ENCODE assay signal across 8 cellular contexts in the genomic region with DNA sequence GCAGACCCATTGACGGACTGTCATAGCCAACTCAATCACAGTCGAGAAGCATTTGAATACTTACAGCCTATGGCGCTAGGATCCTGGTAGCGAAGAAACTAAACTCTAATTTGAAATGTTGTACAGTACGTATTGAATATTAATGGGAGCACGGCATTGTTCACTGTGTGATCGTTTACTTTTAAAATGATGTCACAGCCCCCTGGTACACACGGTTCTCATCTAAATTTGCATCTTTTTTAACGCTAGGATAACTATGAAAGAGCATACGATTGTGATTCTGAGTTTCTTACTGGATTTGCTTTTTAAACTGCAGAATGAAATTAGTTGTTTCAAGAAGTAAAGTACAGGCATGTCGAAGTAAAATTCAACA. TPM values are rescaled to one million over a fixed set of nuclear protein-coding genes. Genes with fewer than 3 reads are reported as not detected.
DNase-seq lines count a peak whose midpoint lies in the region; ATAC-seq, FAIRE-seq and TF ChIP-seq lines count a peak whose summit lies in the region.

No MANE protein-coding gene starts in this region.

- H3K9me3 ChIP-seq in heart left ventricle (no peaks in the 10 kb centered on the region), Peyer's patch (no peaks in the 10 kb centered on the region), small intestine (ENCODE audit: control insufficient read depth, low read depth) (no peaks in the 10 kb centered on the region)

- 90 to 97% (median 94%) methylated on average over 11 of the region's 11 CpGs for WGBS in heart left ventricle, 4 donors
- 20 to 72% (median 41%) methylated on average over 11 of the region's 11 CpGs for WGBS in small intestine, 3 donors

- no peak for DNase-seq in heart left ventricle
- DNase-seq in left ventricle myocardium superior = no peak
- no peak for DNase-seq in Peyer's patch
- DNase-seq in fibroblast of the aortic adventitia (ENCODE audit: low read depth) = no peak
- DNase-seq in small intestine = no peak
- no peak for DNase-seq in SW480 (ENCODE audit: low spot score)
- DNase-seq in NCI-H146 (lab: John Stamatoyannopoulos, UW) = no peak

- H3K27ac ChIP-seq in heart left ventricle = peak overlapping the region; percentile 90 to 100 (median 97)
- peak overlapping the region; percentile 91 to 98 (median 95) for H3K27ac ChIP-seq in Peyer's patch
- peak overlapping the region; percentile 97 to 100 for H3K27ac ChIP-seq in small intestine (ENCODE audit: low read depth in 1 of 2, low read length in 1 of 2)

- intact Hi-C loops in heart left ventricle (cut with DNase I) = loop anchor here in 5 of 10 donors (2.0 to 10.0 kb wide), 5 partner anchors 65 to 145 kb away; a partner anchor contains a TSS
- intact Hi-C loops in left ventricle myocardium superior (cut with micrococcal nuclease) = no loop called here

- H3K27me3 ChIP-seq in heart left ventricle (no peaks in the 10 kb centered on the region), Peyer's patch (no peaks in the 10 kb centered on the region), small intestine (ENCODE audit: control insufficient read depth in 2 of 2, insufficient read depth in 2 of 2, low read length in 2 of 2) (no peaks in the 10 kb centered on the region)

- TF ChIP-seq POLR2A in heart left ventricle (IDR thresholded peaks at IDR 0.05) = no peak
- no peak for TF ChIP-seq POLR2A in Peyer's patch (IDR thresholded peaks at IDR 0.05)

- H3K4me3 ChIP-seq in heart left ventricle = peak overlapping the region; percentile 36 to 91 (median 79)
- H3K4me3 ChIP-seq in Peyer's patch = peak overlapping the region; percentile 75 to 90 (median 80)
- H3K4me3 ChIP-seq in fibroblast of the aortic adventitia (ENCODE audit: low read depth, low read length) = peak overlapping the region; percentile 86
- peak overlapping the region in 1 of 2 donors; percentile 63 for H3K4me3 ChIP-seq in small intestine (ENCODE audit: low read depth in 1 of 2, low read length in 2 of 2)

- TF ChIP-seq CTCF in heart left ventricle (IDR thresholded peaks at IDR 0.05) = no peak
- TF ChIP-seq CTCF in Peyer's patch (IDR thresholded peaks at IDR 0.05) = no peak
- no peak for TF ChIP-seq CTCF in fibroblast of the aortic adventitia (IDR thresholded peaks at IDR 0.05; ENCODE audit: insufficient read depth, low read length)

- no peaks in the 10 kb centered on the region for H3K36me3 ChIP-seq in heart left ventricle
- H3K36me3 ChIP-seq in Peyer's patch = no peaks in the 10 kb centered on the region
- no peaks in the 10 kb centered on the region for H3K36me3 ChIP-seq in small intestine (ENCODE audit: control insufficient read depth in 2 of 2, insufficient read depth in 2 of 2, low read length in 2 of 2)

- ATAC-seq in heart left ventricle (no peak), left ventricle myocardium superior (no peak), HG03457 (IDR thresholded peaks at IDR 0.05; ENCODE audit: unreplicated experiment) (no peak)

- no peak for FAIRE-seq in small intestine (lab: Jason Lieb, UNC)

- H3K4me1 ChIP-seq in heart left ventricle = peaks cover 0 to 24% (median 18%) of the 10 kb centered on the region in 12 donors
- H3K4me1 ChIP-seq in Peyer's patch = peaks cover 0 to 3% (median 0%) of the 10 kb centered on the region in 4 donors
- no peaks in the 10 kb centered on the region for H3K4me1 ChIP-seq in small intestine (ENCODE audit: control insufficient read depth in 2 of 2, insufficient read depth in 1 of 2, low read depth in 1 of 2, low read length in 1 of 2)

RNA-seq across cellular contexts. Expression of a gene that starts 0.9 kb away (rescaled TPM):
- total RNA-seq in heart left ventricle (10 to 100 TPM in 2 of 9 donors, 1 to 10 TPM in 7; 5.5 to 12.8 (median 8.4) TPM), left ventricle myocardium superior (16.7 TPM), Peyer's patch (10 to 100 TPM; 28.9 to 75.5 (median 71.2) TPM), fibroblast of the aortic adventitia (ENCODE audit: low replicate concordance) (33.9 and 39.3 TPM in 2 replicates)
- polyA plus RNA-seq in heart left ventricle (1 to 10 TPM; 3.3 to 3.7 TPM), small intestine (10 to 100 TPM in 2 of 3 donors, 1 to 10 TPM in 1; 8.9 to 23.5 (median 12.7) TPM)
